Comparison of ENCODE assay signal across 19 cellular contexts in genomic region chr2:232700154-232700553, GRCh38. TPM values are rescaled to one million over a fixed set of nuclear protein-coding genes. Genes with fewer than 3 reads are reported as not detected.
DNase-seq lines count a peak whose midpoint lies in the region; ATAC-seq and TF ChIP-seq lines count a peak whose summit lies in the region.
"Had no signal": no experiment of that assay in that cellular context is flagged by ENCODE, and none has a peak within 500 bp of the region (broad histone marks: within the 10 kb centered on the region; RNA-seq: fewer than 3 reads in every experiment).

No MANE protein-coding gene starts in this region.

- no peaks in the 10 kb centered on the region for H3K9me3 Mint-ChIP-seq in activated CD4-positive, alpha-beta T cell treated with anti-CD3 and anti-CD28 coated beads, Interleukin-2, amount 10 ng/mL, durations not matched to agents 24 days and 14 days
- no peaks in the 10 kb centered on the region for H3K9me3 Mint-ChIP-seq in central memory CD8-positive, alpha-beta T cell
- H3K9me3 Mint-ChIP-seq: T-helper 1 cell treated with Interleukin-12 subunit alpha and Interleukin-12 subunit beta and Interleukin-4 antibody, amounts not matched to agents 30 μg/mL and 1 μg/mL, for 36 hours had no signal

- no peaks in the 10 kb centered on the region for H3K36me3 ChIP-seq in osteoblast (ENCODE audit: insufficient read depth, low read length)

- H3K4me3 Mint-ChIP-seq in activated CD4-positive, alpha-beta T cell treated with anti-CD3 and anti-CD28 coated beads, Interleukin-2, amount 10 ng/mL, durations not matched to agents 24 days and 14 days = peak overlapping the region; percentile 31
- peak overlapping the region; percentile 93 for H3K4me3 Mint-ChIP-seq in central memory CD8-positive, alpha-beta T cell
- H3K4me3 Mint-ChIP-seq: T-helper 1 cell treated with Interleukin-12 subunit alpha and Interleukin-12 subunit beta and Interleukin-4 antibody, amounts not matched to agents 30 μg/mL and 1 μg/mL, for 36 hours had no signal

- no peak overlapping the region for H3K27ac ChIP-seq in osteoblast (ENCODE audit: low read depth, low read length)
- H3K27ac ChIP-seq: esophagus muscularis mucosa, left lung, Peyer's patch, transverse colon had no signal

- intact Hi-C loops in activated CD4-positive, alpha-beta T cell treated with anti-CD3 and anti-CD28 coated beads, Interleukin-2, amount 10 ng/mL, durations not matched to agents 24 days and 14 days (cut with micrococcal nuclease) = no loop called here

- H3K4me1 ChIP-seq in osteoblast (ENCODE audit: insufficient read depth, low read length) = peaks cover 22% of the 10 kb centered on the region

- H3K4me2 ChIP-seq in osteoblast (ENCODE audit: insufficient read depth, low read length) = peak overlapping the region; percentile 10

- H4K20me1 ChIP-seq in osteoblast (ENCODE audit: insufficient read depth, low read length) = peaks cover 45% of the 10 kb centered on the region

- H3K27me3 ChIP-seq in osteoblast (ENCODE audit: insufficient read depth, low read length) = no peaks in the 10 kb centered on the region
- H3K27me3 ChIP-seq: esophagus muscularis mucosa, left lung, Peyer's patch, transverse colon had no signal

- DNase-seq in activated CD4-positive, alpha-beta T cell treated with anti-CD3 and anti-CD28 coated beads, Interleukin-2, amount 10 ng/mL, durations not matched to agents 24 days and 14 days = no peak
- DNase-seq in activated CD4-positive, alpha-beta T cell treated with anti-CD3 and anti-CD28 coated beads for 1 hour = no peak
- DNase-seq in NB4 (ENCODE audit: low read depth) (no peak), osteoblast (ENCODE audit: insufficient read length, low spot score, missing footprints) (no peak), NCI-H226 (no peak), COLO829 (ENCODE audit: low spot score) (no peak), AG20443 (ENCODE audit: low spot score) (no peak)
- DNase-seq in central memory CD8-positive, alpha-beta T cell (ENCODE audit: low spot score in 2 of 2) = no peak
- DNase-seq: activated naive CD4-positive, alpha-beta T cell treated with Interleukin-2 at 50 U/mL for 16 hours; DMS79 treated with DMSO at 0.1 percent for 48 hours; hypothalamus; left lung; NCI-H1092; NCI-H345; occipital lobe; Peyer's patch; transverse colon had no signal

- H3K9me3 ChIP-seq in osteoblast (ENCODE audit: low read depth, low read length) = no peaks in the 10 kb centered on the region
- H3K9me3 ChIP-seq: esophagus muscularis mucosa, left lung, Peyer's patch, transverse colon had no signal

- peaks cover 78% of the 10 kb centered on the region for H3K79me2 ChIP-seq in osteoblast (ENCODE audit: insufficient read depth, low read length)

- TF ChIP-seq CTCF in NB4 (IDR thresholded peaks at IDR 0.05; ENCODE audit: low read depth, low read length) = no peak
- no peak for TF ChIP-seq CTCF in osteoblast (IDR thresholded peaks at IDR 0.05; ENCODE audit: extremely low read depth, low read depth, low read length)

- no peak overlapping the region for H3K27ac Mint-ChIP-seq in activated CD4-positive, alpha-beta T cell treated with anti-CD3 and anti-CD28 coated beads, Interleukin-2, amount 10 ng/mL, durations not matched to agents 24 days and 14 days
- H3K27ac Mint-ChIP-seq in central memory CD8-positive, alpha-beta T cell (ENCODE audit: low read depth) = no peak overlapping the region
- H3K27ac Mint-ChIP-seq: T-helper 1 cell treated with Interleukin-12 subunit alpha and Interleukin-12 subunit beta and Interleukin-4 antibody, amounts not matched to agents 30 μg/mL and 1 μg/mL, for 36 hours had no signal

- H3K27me3 Mint-ChIP-seq in activated CD4-positive, alpha-beta T cell treated with anti-CD3 and anti-CD28 coated beads, Interleukin-2, amount 10 ng/mL, durations not matched to agents 24 days and 14 days = peaks cover 2% of the 10 kb centered on the region
- no peaks in the 10 kb centered on the region for H3K27me3 Mint-ChIP-seq in central memory CD8-positive, alpha-beta T cell

- H3K4me3 ChIP-seq in NB4 (ENCODE audit: low read depth, low read length) = peak overlapping the region; percentile 97
- H3K4me3 ChIP-seq in osteoblast (ENCODE audit: insufficient read depth, low read length) = no peak overlapping the region
- H3K4me3 ChIP-seq: left lung, Peyer's patch, transverse colon had no signal

- no peak overlapping the region for H2AFZ ChIP-seq in osteoblast (ENCODE audit: low read length)

- no peak for ATAC-seq in central memory CD8-positive, alpha-beta T cell (replicated peaks; ENCODE audit: extremely low read depth, poor library complexity, severe bottlenecking)
- ATAC-seq: left lung had no signal

- H3K4me1 Mint-ChIP-seq in activated CD4-positive, alpha-beta T cell treated with anti-CD3 and anti-CD28 coated beads, Interleukin-2, amount 10 ng/mL, durations not matched to agents 24 days and 14 days = peaks cover 31% of the 10 kb centered on the region
- H3K4me1 Mint-ChIP-seq in central memory CD8-positive, alpha-beta T cell = peaks cover 43% of the 10 kb centered on the region

- no peak for TF ChIP-seq POLR2A in NB4 (IDR thresholded peaks at IDR 0.05; ENCODE audit: extremely low read depth, insufficient read length)

- H3K36me3 Mint-ChIP-seq in activated CD4-positive, alpha-beta T cell treated with anti-CD3 and anti-CD28 coated beads, Interleukin-2, amount 10 ng/mL, durations not matched to agents 24 days and 14 days (ENCODE audit: low read depth) = peaks cover 36% of the 10 kb centered on the region
- peaks cover 29% of the 10 kb centered on the region for H3K36me3 Mint-ChIP-seq in central memory CD8-positive, alpha-beta T cell (ENCODE audit: insufficient read depth)

RNA-seq across cellular contexts. Expression of gene GIGYF2, which starts 3.0 kb away (rescaled TPM):
- 71.9 and 72.0 TPM in 2 replicates for total RNA-seq in activated CD4-positive, alpha-beta T cell treated with anti-CD3 and anti-CD28 coated beads, Interleukin-2, amount 10 ng/mL, durations not matched to agents 24 days and 14 days
- total RNA-seq in osteoblast = 57.2 and 60.7 TPM in 2 replicates
